9 cellular contexts compared by ENCODE assay signal in the genomic region with DNA sequence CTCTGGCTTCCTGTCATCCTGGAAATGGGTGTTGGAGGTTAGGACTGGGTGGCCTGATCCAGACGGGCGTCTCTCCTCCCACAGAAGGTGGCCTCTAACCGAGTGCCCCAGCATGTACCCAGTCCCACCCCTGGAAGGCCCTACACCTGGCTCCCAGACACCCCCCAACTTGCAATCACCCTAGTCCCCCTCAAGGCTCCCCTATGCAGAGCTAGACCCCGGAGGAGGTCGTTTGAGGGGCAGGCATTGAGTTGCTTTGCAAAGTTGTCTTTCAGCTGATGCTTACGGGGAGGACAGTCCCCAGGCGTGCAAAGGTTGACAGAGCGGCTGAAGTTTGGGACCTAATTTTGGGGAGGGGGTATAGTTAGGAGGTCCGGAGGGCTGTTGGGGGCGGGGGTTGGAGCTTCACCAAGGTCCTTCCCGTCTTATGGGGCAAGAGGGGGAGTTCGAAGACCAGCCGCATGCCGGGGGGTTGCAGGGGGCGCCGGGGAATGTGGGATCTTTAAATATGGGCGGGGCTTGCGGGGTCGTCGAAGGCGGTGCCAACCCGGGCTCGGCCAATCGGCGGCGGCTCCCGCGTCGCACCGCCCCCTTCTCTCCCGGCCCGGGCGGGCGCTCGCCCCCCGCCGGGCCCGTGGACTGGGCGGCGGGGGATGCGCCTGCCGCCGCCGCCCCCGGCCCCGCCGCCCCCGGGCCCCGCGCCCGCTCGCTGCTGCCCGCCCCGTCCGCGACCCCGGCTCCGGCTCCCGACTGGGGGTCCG. TPM values are rescaled to one million over a fixed set of nuclear protein-coding genes. Genes with fewer than 3 reads are reported as not detected.
DNase-seq lines count a peak whose midpoint lies in the region; TF ChIP-seq lines count a peak whose summit lies in the region.
"Had no signal": no experiment of that assay in that cellular context is flagged by ENCODE, and none has a peak within 500 bp of the region (broad histone marks: within the 10 kb centered on the region; RNA-seq: fewer than 3 reads in every experiment).

TSS of gene KCNN1 (plus strand) at position 611 of the 761 bp plus-strand sequence. CDS start 6,782 bp downstream, outside the sequence.

- peak within 1 kb of the TSS; percentile 71 for H3K4me3 Mint-ChIP-seq in endodermal cell
- peak within 1 kb of the TSS; percentile 52 for H3K4me3 Mint-ChIP-seq in osteocyte (ENCODE audit: unreplicated experiment)
- no peak within 1 kb of the TSS for H3K4me3 Mint-ChIP-seq in activated T-helper 1 cell treated with anti-CD3 and anti-CD28 coated beads, Interleukin-12 subunit alpha, Interleukin-12 subunit beta, Interleukin-2, Interleukin-4 antibody, amounts not matched to agents 30 ng/mL and 10 ng/mL and 1 ng/mL, durations not matched to agents 14 hours and 24 hours and 36 hours

- H3K27me3 Mint-ChIP-seq in endodermal cell (ENCODE audit: insufficient read depth) (peaks cover 39% of the 10 kb centered on the region), osteocyte (ENCODE audit: unreplicated experiment) (peaks cover 45% of the 10 kb centered on the region)
- peaks cover 42% of the 10 kb centered on the region for H3K27me3 Mint-ChIP-seq in activated T-helper 1 cell treated with anti-CD3 and anti-CD28 coated beads, Interleukin-12 subunit alpha, Interleukin-12 subunit beta, Interleukin-2, Interleukin-4 antibody, amounts not matched to agents 30 ng/mL and 10 ng/mL and 1 ng/mL, durations not matched to agents 14 hours and 24 hours and 36 hours (ENCODE audit: insufficient read depth)

- peaks cover 13% of the 10 kb centered on the region for H3K27me3 ChIP-seq in HUES48 (ENCODE audit: control insufficient read depth, insufficient read depth, low read length)
- H3K27me3 ChIP-seq in endodermal cell (ENCODE audit: control insufficient read depth, insufficient read depth, low read length, poor library complexity, severe bottlenecking), result peaks cover 13% of the 10 kb centered on the region

- H3K4me1 ChIP-seq in HUES48 (ENCODE audit: control insufficient read depth, insufficient read depth, low read length) (0 out of 2 replicates have a peak, but pooled peaks cover 3% of the 10 kb centered on the region), endodermal cell (ENCODE audit: control insufficient read depth, insufficient read depth, low read length) (no peaks in the 10 kb centered on the region)

- H3K36me3 ChIP-seq in HUES48 (ENCODE audit: control insufficient read depth, insufficient read depth, low read length), result no peaks in the 10 kb centered on the region
- H3K36me3 ChIP-seq in endodermal cell (ENCODE audit: control insufficient read depth, insufficient read depth, low read length), result no peaks in the 10 kb centered on the region

- H3K9ac ChIP-seq in HUES48 (ENCODE audit: low read depth, low read length), result no peak within 1 kb of the TSS
- H3K9ac ChIP-seq in endodermal cell (ENCODE audit: extremely low read depth, low read length, poor library complexity, severe bottlenecking), result no peak within 1 kb of the TSS

- H3K36me3 Mint-ChIP-seq in endodermal cell (ENCODE audit: low read depth) (no peaks in the 10 kb centered on the region), osteocyte (ENCODE audit: unreplicated experiment) (no peaks in the 10 kb centered on the region)
- H3K36me3 Mint-ChIP-seq in activated T-helper 1 cell treated with anti-CD3 and anti-CD28 coated beads, Interleukin-12 subunit alpha, Interleukin-12 subunit beta, Interleukin-2, Interleukin-4 antibody, amounts not matched to agents 30 ng/mL and 10 ng/mL and 1 ng/mL, durations not matched to agents 14 hours and 24 hours and 36 hours (ENCODE audit: low read depth), result no peaks in the 10 kb centered on the region

- no peaks in the 10 kb centered on the region for H3K9me3 ChIP-seq in HUES48 (ENCODE audit: control insufficient read depth, insufficient read depth, low read length)
- H3K9me3 ChIP-seq in endodermal cell (ENCODE audit: control insufficient read depth, low read length), result no peaks in the 10 kb centered on the region

- peaks cover 5% of the 10 kb centered on the region for H3K4me1 Mint-ChIP-seq in endodermal cell
- H3K4me1 Mint-ChIP-seq in osteocyte (ENCODE audit: unreplicated experiment), result peaks cover 7% of the 10 kb centered on the region
- H3K4me1 Mint-ChIP-seq in activated T-helper 1 cell treated with anti-CD3 and anti-CD28 coated beads, Interleukin-12 subunit alpha, Interleukin-12 subunit beta, Interleukin-2, Interleukin-4 antibody, amounts not matched to agents 30 ng/mL and 10 ng/mL and 1 ng/mL, durations not matched to agents 14 hours and 24 hours and 36 hours (ENCODE audit: low read depth), result no peaks in the 10 kb centered on the region

- TF ChIP-seq CTCF in endodermal cell (conservative IDR thresholded peaks at IDR 0.05), result no peak
- no peak for TF ChIP-seq CTCF in osteocyte (IDR thresholded peaks at IDR 0.05)

- DNase-seq in NCI-H1092 treated with DMSO at 0.1 percent for 48 hours (lab: John Stamatoyannopoulos, UW), result peak; percentile 15
- DNase-seq in NCI-H1092 (lab: John Stamatoyannopoulos, UW), result no peak
- DNase-seq in endodermal cell, result peak; percentile 79
- no peak for DNase-seq in osteocyte (ENCODE audit: extremely low spot score, unreplicated experiment)
- DNase-seq in NCI-H510A treated with DMSO at 0.1 percent for 48 hours (lab: John Stamatoyannopoulos, UW), result no peak
- no peak for DNase-seq in activated T-helper 1 cell treated with anti-CD3 and anti-CD28 coated beads, Interleukin-12 subunit alpha, Interleukin-12 subunit beta, Interleukin-2, Interleukin-4 antibody, amounts not matched to agents 30 ng/mL and 10 ng/mL and 1 ng/mL, durations not matched to agents 14 hours and 24 hours and 36 hours (ENCODE audit: low spot score)
- DNase-seq in SIG-M5 (lab: John Stamatoyannopoulos, UW), result no peak

- H3K4me3 ChIP-seq in HUES48 (ENCODE audit: low read depth, low read length), result peak within 1 kb of the TSS; percentile 72
- peak within 1 kb of the TSS; percentile 78 for H3K4me3 ChIP-seq in endodermal cell (ENCODE audit: low read length)

- H3K27ac Mint-ChIP-seq in endodermal cell, result no peak within 1 kb of the TSS
- no peak within 1 kb of the TSS for H3K27ac Mint-ChIP-seq in osteocyte (ENCODE audit: unreplicated experiment)
- no peak within 1 kb of the TSS for H3K27ac Mint-ChIP-seq in activated T-helper 1 cell treated with anti-CD3 and anti-CD28 coated beads, Interleukin-12 subunit alpha, Interleukin-12 subunit beta, Interleukin-2, Interleukin-4 antibody, amounts not matched to agents 30 ng/mL and 10 ng/mL and 1 ng/mL, durations not matched to agents 14 hours and 24 hours and 36 hours

- H3K9me3 Mint-ChIP-seq in endodermal cell, result no peaks in the 10 kb centered on the region
- H3K9me3 Mint-ChIP-seq in osteocyte (ENCODE audit: unreplicated experiment), result no peaks in the 10 kb centered on the region
- H3K9me3 Mint-ChIP-seq in activated T-helper 1 cell treated with anti-CD3 and anti-CD28 coated beads, Interleukin-12 subunit alpha, Interleukin-12 subunit beta, Interleukin-2, Interleukin-4 antibody, amounts not matched to agents 30 ng/mL and 10 ng/mL and 1 ng/mL, durations not matched to agents 14 hours and 24 hours and 36 hours, result no peaks in the 10 kb centered on the region

- no peak within 1 kb of the TSS for H3K27ac ChIP-seq in HUES48 (ENCODE audit: low read depth, low read length)
- H3K27ac ChIP-seq in endodermal cell (ENCODE audit: low read depth, low read length), result no peak within 1 kb of the TSS

- intact Hi-C loops in activated T-helper 1 cell treated with anti-CD3 and anti-CD28 coated beads, Interleukin-12 subunit alpha, Interleukin-12 subunit beta, Interleukin-2, Interleukin-4 antibody, amounts not matched to agents 30 ng/mL and 10 ng/mL and 1 ng/mL, durations not matched to agents 14 hours and 24 hours and 36 hours (cut with micrococcal nuclease), result loop anchor here (2.0 kb wide), 1 partner anchor 16 kb away; no protein-coding TSS in a partner anchor

- WGBS in endodermal cell (ENCODE audit: insufficient coverage in 1 of 2, insufficient read length in 1 of 2), 2 experiments, result 4 to 8% methylated on average over 14 to 60 of the region's 60 CpGs

RNA-seq across cellular contexts. Expression of gene KCNN1, which starts in this region (rescaled TPM):
- total RNA-seq in endodermal cell (1 to 10 TPM; 5.8 to 8.2 TPM), osteocyte (not detected in 2 replicates)
- 13.1 TPM for polyA plus RNA-seq in endodermal cell (2013, experiment 1 of 2)
- 11.3 TPM for polyA plus RNA-seq in endodermal cell (2013, experiment 2 of 2)
- total RNA-seq in activated T-helper 1 cell treated with anti-CD3 and anti-CD28 coated beads, Interleukin-12 subunit alpha, Interleukin-12 subunit beta, Interleukin-2, Interleukin-4 antibody, amounts not matched to agents 30 ng/mL and 10 ng/mL and 1 ng/mL, durations not matched to agents 14 hours and 24 hours and 36 hours, result not detected in 2 replicates
- total RNA-seq: epithelial cell of proximal tubule had no signal

Comparison
In these comparisons a context has a peak if more than half of its experiments do, and no peak if none do; other contexts are left out.
1. DNase-seq: peak in NCI-H1092 treated with DMSO at 0.1 percent for 48 hours (single experiment) and endodermal cell (single experiment); none in NCI-H1092 (single experiment), osteocyte (single experiment), NCI-H510A treated with DMSO at 0.1 percent for 48 hours (single experiment), activated T-helper 1 cell treated with anti-CD3 and anti-CD28 coated beads, Interleukin-12 subunit alpha, Interleukin-12 subunit beta, Interleukin-2, Interleukin-4 antibody, amounts not matched to agents 30 ng/mL and 10 ng/mL and 1 ng/mL, durations not matched to agents 14 hours and 24 hours and 36 hours (single experiment) and SIG-M5 (single experiment).